In the genomic region with DNA sequence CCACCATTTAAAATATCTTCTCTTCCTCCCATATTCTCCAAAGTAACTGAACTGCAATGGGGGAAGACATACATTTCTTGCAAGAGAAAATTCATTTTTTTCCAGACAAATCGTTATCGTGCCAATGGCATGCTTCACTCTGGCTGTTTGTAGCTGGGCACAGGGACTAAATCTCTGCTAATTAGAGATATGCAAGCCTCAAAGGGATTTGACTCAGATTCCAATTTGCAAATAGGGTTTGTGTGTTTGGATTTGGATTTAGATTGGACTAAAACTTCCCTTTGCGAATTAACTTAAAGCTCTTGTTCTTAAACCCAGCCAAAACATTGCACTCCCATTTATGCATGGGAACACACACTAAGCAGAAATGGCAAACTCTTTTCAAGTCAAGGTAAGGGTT, we compare ENCODE assay signal across 23 cellular contexts.
"Had no signal": no experiment of that assay in that cellular context is flagged by ENCODE, and none has a peak within 500 bp of the region (broad histone marks: within the 10 kb centered on the region; RNA-seq: fewer than 3 reads in every experiment).

No MANE protein-coding gene starts in this region.

- H3K27ac ChIP-seq: SJSA1, SK-N-MC had no signal

- H3K4me3 ChIP-seq: MG63, SJSA1, SK-N-MC had no signal

- FAIRE-seq: HepG2, RCC 7860 had no signal

- H3K27me3 ChIP-seq: MG63, SJSA1 had no signal

- H3K9me3 ChIP-seq: MG63, SJSA1 had no signal

- ATAC-seq: HepG2 had no signal

- DNase-seq: IMR-90, Karpas-422, KG1, MG63, NCI-H1092, NCI-H1105 treated with DMSO at 0.1 percent for 48 hours, NCI-H1417 treated with DMSO at 0.1 percent for 48 hours, NCI-H146, NCI-H1694 treated with DMSO at 0.1 percent for 48 hours, NCI-H1930, NCI-H2081, NCI-H2107, NCI-H226, NCI-H446, NCI-H510A, NCI-H526, Right ventricle myocardium superior, RPMI8226, SIG-M5 had no signal

- H3K36me3 ChIP-seq: MG63, SJSA1 had no signal
